ENCODE assay signal across 9 cellular contexts in the genomic region with DNA sequence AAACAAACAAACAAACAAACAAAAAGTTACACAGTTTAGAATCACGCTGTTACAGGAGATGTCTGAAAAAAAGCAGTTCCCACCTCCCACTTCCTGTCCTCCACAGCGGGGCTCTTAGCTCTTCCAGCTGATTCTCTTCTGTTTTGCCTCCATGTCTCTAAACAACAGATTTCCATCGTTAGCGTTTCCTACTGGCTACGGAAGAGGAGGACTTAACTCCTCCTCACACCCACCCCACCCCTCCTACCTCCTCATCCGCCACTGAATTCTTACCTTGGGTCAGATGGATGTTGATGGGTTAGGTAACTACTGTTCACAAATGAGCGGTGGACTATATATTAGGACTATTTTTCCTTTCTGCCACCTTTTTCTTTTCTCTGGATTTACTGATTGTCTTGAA. TPM values are rescaled to one million over a fixed set of nuclear protein-coding genes. Genes with fewer than 3 reads are reported as not detected.
DNase-seq lines count a peak whose midpoint lies in the region; ATAC-seq and TF ChIP-seq lines count a peak whose summit lies in the region.
"Had no signal": no experiment of that assay in that cellular context is flagged by ENCODE, and none has a peak within 500 bp of the region (broad histone marks: within the 10 kb centered on the region; RNA-seq: fewer than 3 reads in every experiment).

No MANE protein-coding gene starts in this region.

- H3K27ac Mint-ChIP-seq in activated CD8-positive, alpha-beta T cell treated with anti-CD3 and anti-CD28 coated beads for 36 hours = no peak overlapping the region

- TF ChIP-seq CTCF in activated CD8-positive, alpha-beta T cell treated with anti-CD3 and anti-CD28 coated beads for 36 hours (IDR thresholded peaks at IDR 0.05) = no peak

- no peaks in the 10 kb centered on the region for H3K36me3 Mint-ChIP-seq in activated CD8-positive, alpha-beta T cell treated with anti-CD3 and anti-CD28 coated beads for 36 hours (ENCODE audit: low read depth)

- H3K4me1 Mint-ChIP-seq in activated CD8-positive, alpha-beta T cell treated with anti-CD3 and anti-CD28 coated beads for 36 hours (ENCODE audit: low read depth) = peaks cover 6% of the 10 kb centered on the region

- no peaks in the 10 kb centered on the region for H3K9me3 Mint-ChIP-seq in activated CD8-positive, alpha-beta T cell treated with anti-CD3 and anti-CD28 coated beads for 36 hours

- CTCF ChIA-PET in activated CD8-positive, alpha-beta T cell treated with anti-CD3 and anti-CD28 coated beads for 36 hours (lab: Charles Lee) = interaction anchor here (1.0 to 4.3 kb wide), 19 partner anchors 11 to 187 kb away, joined by 3 to 38 read pairs (median 5); a partner anchor contains a TSS

- intact Hi-C loops in activated CD8-positive, alpha-beta T cell treated with anti-CD3 and anti-CD28 coated beads for 36 hours (cut with micrococcal nuclease) = loop anchor here (5.0 to 10.0 kb wide), 2 partner anchors 63 to 190 kb away; no protein-coding TSS in a partner anchor

- peaks cover 24% of the 10 kb centered on the region for H3K27me3 Mint-ChIP-seq in activated CD8-positive, alpha-beta T cell treated with anti-CD3 and anti-CD28 coated beads for 36 hours

- POLR2A ChIA-PET in activated CD8-positive, alpha-beta T cell treated with anti-CD3 and anti-CD28 coated beads for 36 hours (lab: Charles Lee) = no interaction called here

- DNase-seq in CD1c-positive myeloid dendritic cell (ENCODE audit: extremely low spot score) (peak; percentile 19), EL (peak; percentile 8), iPS-NIHi11 (ENCODE audit: low spot score) (peak; percentile 69), NCI-H128 (lab: John Stamatoyannopoulos, UW; ENCODE audit: unreplicated experiment) (no peak)
- DNase-seq in activated CD8-positive, alpha-beta T cell treated with anti-CD3 and anti-CD28 coated beads for 36 hours = no peak
- DNase-seq: occipital lobe, T-helper 9 cell had no signal

- H3K4me3 Mint-ChIP-seq in activated CD8-positive, alpha-beta T cell treated with anti-CD3 and anti-CD28 coated beads for 36 hours = peak overlapping the region; percentile 23

- no peak for ATAC-seq in activated CD8-positive, alpha-beta T cell treated with anti-CD3 and anti-CD28 coated beads for 36 hours
- ATAC-seq in HG02588 (IDR thresholded peaks at IDR 0.05; ENCODE audit: unreplicated experiment) = no peak
- no peak for ATAC-seq in HG03159 (IDR thresholded peaks at IDR 0.05; ENCODE audit: unreplicated experiment)

RNA-seq across cellular contexts. Expression of a gene that starts 36.8 kb away (rescaled TPM):
- total RNA-seq in activated CD8-positive, alpha-beta T cell treated with anti-CD3 and anti-CD28 coated beads for 36 hours = 10 to 100 TPM; 41.0 to 42.5 TPM

RNA-seq across cellular contexts. Expression of a gene that starts 56.4 kb away (rescaled TPM):
- total RNA-seq in activated CD8-positive, alpha-beta T cell treated with anti-CD3 and anti-CD28 coated beads for 36 hours = 1 to 10 TPM; 8.2 to 8.9 TPM

Comparison
In these comparisons a context has a peak if more than half of its experiments do, and no peak if none do; other contexts are left out.
1. DNase-seq: peak in CD1c-positive myeloid dendritic cell (single experiment), EL (single experiment) and iPS-NIHi11 (single experiment); none in activated CD8-positive, alpha-beta T cell treated with anti-CD3 and anti-CD28 coated beads for 36 hours (single experiment) and NCI-H128 (single experiment).